ENCODE assay signal across 10 cellular contexts in the genomic region with DNA sequence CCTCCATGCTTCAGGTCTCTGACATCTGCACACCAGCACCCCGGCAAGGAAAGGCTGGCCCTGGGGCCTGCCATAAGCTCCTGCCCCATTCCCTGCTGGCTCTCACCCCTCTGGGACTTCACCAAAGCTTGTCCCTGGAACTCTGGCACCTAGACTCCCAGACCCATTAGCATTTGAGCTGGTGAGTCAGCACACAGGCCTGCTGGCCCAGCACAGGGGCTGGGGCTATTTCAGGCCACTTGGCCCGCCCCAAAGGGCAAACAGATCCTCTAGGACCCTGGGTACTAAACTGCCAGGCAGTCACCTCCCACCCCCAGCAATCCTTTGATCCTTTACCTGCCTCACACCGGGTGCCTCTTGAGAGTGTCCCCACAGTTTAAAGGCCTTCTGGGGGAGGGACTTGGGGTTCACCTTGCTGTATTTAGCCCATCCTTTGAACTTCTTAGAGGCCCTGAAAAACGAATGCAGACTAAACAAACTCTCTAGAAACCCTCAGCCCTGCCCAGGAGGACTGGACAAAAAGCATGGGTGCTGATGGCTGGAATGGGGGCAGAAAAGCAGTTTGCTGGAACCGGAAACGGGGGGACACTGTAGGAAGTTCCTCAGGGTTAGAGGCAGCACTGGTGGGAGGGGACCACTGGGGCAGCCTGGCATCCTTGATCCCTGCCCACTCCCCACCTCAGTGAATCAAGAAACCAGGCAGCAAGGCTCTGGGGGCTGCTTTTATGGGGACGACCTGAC. TPM values are rescaled to one million over a fixed set of nuclear protein-coding genes. Genes with fewer than 3 reads are reported as not detected.
DNase-seq lines count a peak whose midpoint lies in the region; ATAC-seq and TF ChIP-seq lines count a peak whose summit lies in the region.
"Had no signal": no experiment of that assay in that cellular context is flagged by ENCODE, and none has a peak within 500 bp of the region (broad histone marks: within the 10 kb centered on the region; RNA-seq: fewer than 3 reads in every experiment).

No MANE protein-coding gene starts in this region.

- no peak overlapping the region for H3K4ac ChIP-seq in neuronal stem cell (ENCODE audit: low read length)

- no peak for TF ChIP-seq CTCF in BE2C (IDR thresholded peaks at IDR 0.05; ENCODE audit: low read depth, low read length)

- DNase-seq in BE2C: peak; percentile 79
- DNase-seq in NT2/D1 (ENCODE audit: low read depth, low spot score): no peak
- peak; percentile 54 for DNase-seq in glomerular visceral epithelial cell (ENCODE audit: extremely low spot score)
- DNase-seq in neuronal stem cell (ENCODE audit: low spot score): no peak
- no peak for DNase-seq in H4 (ENCODE audit: low spot score)
- DNase-seq in NCI-H2029 (lab: John Stamatoyannopoulos, UW): no peak
- DNase-seq: mammary epithelial cell, NCI-H2171 had no signal

- ATAC-seq in HG02885 (IDR thresholded peaks at IDR 0.05; ENCODE audit: poor library complexity, unreplicated experiment) (no peak), GM19395 (IDR thresholded peaks at IDR 0.05; ENCODE audit: unreplicated experiment) (no peak)

- no peak overlapping the region for H2BK120ac ChIP-seq in neuronal stem cell (ENCODE audit: low read depth, low read length)

- no peak overlapping the region for H3K4me2 ChIP-seq in neuronal stem cell (ENCODE audit: insufficient read depth, low read length, poor library complexity, severe bottlenecking)

- no peaks in the 10 kb centered on the region for H3K79me1 ChIP-seq in neuronal stem cell (ENCODE audit: low read depth, low read length)

- peaks cover 7% of the 10 kb centered on the region for H3K27me3 ChIP-seq in BE2C
- H3K27me3 ChIP-seq in NT2/D1 (ENCODE audit: insufficient read depth, insufficient read length): peaks cover 13% of the 10 kb centered on the region
- H3K27me3 ChIP-seq in neuronal stem cell (ENCODE audit: control insufficient read depth in 3 of 3, insufficient read depth in 3 of 3, low read depth in 1 of 3, low read length in 3 of 3): no peaks in the 10 kb centered on the region

- no peaks in the 10 kb centered on the region for H3K9me3 ChIP-seq in BE2C
- no peaks in the 10 kb centered on the region for H3K9me3 ChIP-seq in NT2/D1 (ENCODE audit: insufficient read depth, low read length)
- H3K9me3 ChIP-seq in neuronal stem cell (replicated peaks in 1 of 2; ENCODE audit: control insufficient read depth in 2 of 2, insufficient read depth in 1 of 2, low read depth in 1 of 2, low read length in 2 of 2): no peaks in the 10 kb centered on the region

- H2AFZ ChIP-seq in neuronal stem cell (ENCODE audit: low read length): no peak overlapping the region

- no peak overlapping the region for H2BK5ac ChIP-seq in neuronal stem cell (ENCODE audit: low read length)

- H3K4me1 ChIP-seq in BE2C (peaks cover 22% of the 10 kb centered on the region), NT2/D1 (ENCODE audit: insufficient read depth, insufficient read length) (peaks cover 47% of the 10 kb centered on the region), neuronal stem cell (ENCODE audit: control insufficient read depth in 2 of 2, insufficient read depth in 1 of 2, low read depth in 1 of 2, low read length in 2 of 2) (peaks cover 7 to 10% of the 10 kb centered on the region in 2 donors)

- no peak overlapping the region for H3K18ac ChIP-seq in neuronal stem cell (ENCODE audit: low read length)

- H3K27ac ChIP-seq in neuronal stem cell (replicated peaks; ENCODE audit: low read length): no peak overlapping the region

- no peak overlapping the region for H3K4me3 ChIP-seq in BE2C (ENCODE audit: low read depth, low read length)
- no peak overlapping the region for H3K4me3 ChIP-seq in NT2/D1 (ENCODE audit: insufficient read length, low read depth)
- no peak overlapping the region for H3K4me3 ChIP-seq in neuronal stem cell (ENCODE audit: low read length in 2 of 2)

- no peak overlapping the region for H2AK5ac ChIP-seq in neuronal stem cell (ENCODE audit: low read depth, low read length)

- no peak overlapping the region for H4K91ac ChIP-seq in neuronal stem cell (ENCODE audit: low read depth, low read length, poor library complexity)

- H3K9ac ChIP-seq in NT2/D1 (ENCODE audit: insufficient read length, low read depth) (peak overlapping the region; percentile 39), neuronal stem cell (ENCODE audit: low read depth, low read length, poor library complexity) (peak overlapping the region; percentile 53)

- H3K14ac ChIP-seq in neuronal stem cell (ENCODE audit: low read length): no peak overlapping the region

- H2BK15ac ChIP-seq in neuronal stem cell (ENCODE audit: low read length): no peak overlapping the region

- no peak overlapping the region for H4K8ac ChIP-seq in neuronal stem cell (ENCODE audit: low read depth, low read length)

- no peak overlapping the region for H3K23ac ChIP-seq in neuronal stem cell (ENCODE audit: low read depth, low read length, poor library complexity)

- no CpG with 5 or more reads among the region's 7 CpGs for WGBS in neuronal stem cell (ENCODE audit: extremely low coverage in 2 of 2, insufficient read length in 2 of 2, insufficient replicate concordance in 1 of 2), 2 donors

- peaks cover 38% of the 10 kb centered on the region for H3K36me3 ChIP-seq in BE2C
- peaks cover 49% of the 10 kb centered on the region for H3K36me3 ChIP-seq in NT2/D1 (ENCODE audit: insufficient read depth, insufficient read length, low read length)
- H3K36me3 ChIP-seq in neuronal stem cell (replicated peaks in 1 of 2; ENCODE audit: control insufficient read depth in 2 of 2, insufficient read depth in 2 of 2, low read length in 2 of 2): peaks cover 15 to 46% of the 10 kb centered on the region in 2 donors

- H2BK12ac ChIP-seq in neuronal stem cell (ENCODE audit: low read length): no peak overlapping the region

RNA-seq across cellular contexts. Expression of gene SAMD14, which starts 3.2 kb away (rescaled TPM):
- 4.1 TPM for polyA plus RNA-seq in BE2C (2012; ENCODE audit: insufficient read depth, insufficient read length, low read depth)
- polyA plus RNA-seq in neuronal stem cell (2013, experiment 1 of 2): 31.6 TPM
- polyA plus RNA-seq in neuronal stem cell (2013, experiment 2 of 2): 33.4 TPM
- 0.70 and 1.2 TPM in 2 replicates for total RNA-seq in H4 (2014; rRNA removed; shearing (Covaris generic))

RNA-seq across cellular contexts. Expression of gene PPP1R9B, which starts 17.3 kb away (rescaled TPM):
- 190 TPM for polyA plus RNA-seq in BE2C (2012; ENCODE audit: insufficient read depth, insufficient read length, low read depth)
- 19.8 TPM for polyA plus RNA-seq in neuronal stem cell (2013, experiment 1 of 2)
- 19.4 TPM for polyA plus RNA-seq in neuronal stem cell (2013, experiment 2 of 2)
- 16.3 and 18.5 TPM in 2 replicates for total RNA-seq in H4 (2014; rRNA removed; shearing (Covaris generic))

RNA-seq across cellular contexts. Expression of gene SGCA, which starts 32.6 kb away (rescaled TPM):
- 0.65 TPM for polyA plus RNA-seq in BE2C (2012; ENCODE audit: insufficient read depth, insufficient read length, low read depth)
- polyA plus RNA-seq in neuronal stem cell (2013, experiment 1 of 2): 0.57 TPM
- polyA plus RNA-seq in neuronal stem cell (2013, experiment 2 of 2): 0.35 TPM
- total RNA-seq in H4 (2014; rRNA removed; shearing (Covaris generic)): 0.45 TPM in 1 of 2 replicates, not detected in the other
- total RNA-seq: mammary epithelial cell had no signal
- polyA plus RNA-seq: mammary epithelial cell had no signal

RNA-seq across cellular contexts. Expression of gene PDK2, which starts 38.0 kb away (rescaled TPM):
- 38.8 TPM for polyA plus RNA-seq in BE2C (2012; ENCODE audit: insufficient read depth, insufficient read length, low read depth)
- polyA plus RNA-seq in neuronal stem cell (2013, experiment 1 of 2): 40.5 TPM
- 39.2 TPM for polyA plus RNA-seq in neuronal stem cell (2013, experiment 2 of 2)
- 37.6 and 41.2 TPM in 2 replicates for total RNA-seq in H4 (2014; rRNA removed; shearing (Covaris generic))

Comparison
In these comparisons a context has a peak if more than half of its experiments do, and no peak if none do; other contexts are left out.
1. DNase-seq: peak in BE2C (single experiment) and glomerular visceral epithelial cell (single experiment); none in NT2/D1 (single experiment), neuronal stem cell (single experiment), H4 (single experiment) and NCI-H2029 (single experiment).